Comparison of ENCODE assay signal across 11 cellular contexts in the genomic region with DNA sequence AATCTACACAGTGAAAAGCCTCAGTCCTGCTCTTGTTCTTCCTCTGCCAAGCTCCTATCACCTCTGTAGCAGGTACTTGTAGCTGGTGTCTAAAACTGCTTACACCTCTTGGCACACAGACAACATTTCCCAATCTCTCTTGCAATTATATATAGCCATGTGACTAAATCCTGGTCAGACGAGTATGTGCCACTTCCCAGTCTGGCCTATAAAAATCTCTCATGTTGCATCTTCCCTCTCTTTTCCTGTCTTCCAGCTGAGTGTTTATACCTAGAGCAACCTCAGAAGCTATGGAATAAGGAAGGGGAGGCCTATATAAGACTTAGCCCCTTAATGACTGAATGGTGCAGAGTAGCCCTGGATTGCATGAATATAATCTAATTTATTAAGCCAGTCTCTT.
A peak's percentile ranks its signal among the peaks of the same experiment; 100 is the strongest.
DNase-seq lines count a peak whose midpoint lies in the region; ATAC-seq and TF ChIP-seq lines count a peak whose summit lies in the region.
"Had no signal": no experiment of that assay in that cellular context is flagged by ENCODE, and none has a peak within 500 bp of the region (broad histone marks: within the 10 kb centered on the region; RNA-seq: fewer than 3 reads in every experiment).

No MANE protein-coding gene starts in this region.

- CTCF ChIA-PET in mammary epithelial cell (lab: Charles Lee; ENCODE audit: low non-redundant PET): no interaction called here
- CTCF ChIA-PET in activated CD4-positive, alpha-beta T cell treated with anti-CD3 and anti-CD28 coated beads for 36 hours (lab: Charles Lee): no interaction called here

- TF ChIP-seq CTCF in mammary epithelial cell (conservative IDR thresholded peaks at IDR 0.05 in 1 of 2, IDR thresholded peaks at IDR 0.05 in 1 of 2; ENCODE audit: extremely low read depth in 1 of 2, insufficient read depth in 1 of 2, low read depth in 1 of 2, low read length in 2 of 2): no peak
- no peak for TF ChIP-seq CTCF in lung (IDR thresholded peaks at IDR 0.05; ENCODE audit: control extremely low read depth, extremely low read depth)

- no peak overlapping the region for H2AFZ ChIP-seq in mammary epithelial cell (ENCODE audit: low read depth, low read length)

- no peaks in the 10 kb centered on the region for H3K9me3 ChIP-seq in mammary epithelial cell (replicated peaks; ENCODE audit: insufficient read depth, low read length)
- H3K9me3 ChIP-seq in lung (ENCODE audit: control insufficient read depth in 2 of 2, insufficient read depth in 1 of 2, low read length in 1 of 2): no peaks in the 10 kb centered on the region

- in situ Hi-C loops in mammary epithelial cell (cut with MboI; ENCODE audit: low sequenced_read_pairs in 2 of 2): no loop called here

- dilution Hi-C loops in mammary epithelial cell (cut with HindIII; ENCODE audit: low sequenced_read_pairs): no loop called here

- H3K27ac ChIP-seq in mammary epithelial cell (ENCODE audit: insufficient read depth, low read depth, low read length): no peak overlapping the region
- peak overlapping the region in 1 of 2 donors; percentile 87 for H3K27ac ChIP-seq in lung (ENCODE audit: low read depth in 1 of 2, low read length in 1 of 2)

- no peaks in the 10 kb centered on the region for H4K20me1 ChIP-seq in mammary epithelial cell (ENCODE audit: insufficient read depth, low read length)

- DNase-seq in DMS79 treated with DMSO at 0.1 percent for 48 hours (lab: John Stamatoyannopoulos, UW) (peak; percentile 81), NCI-H1105 treated with DMSO at 0.1 percent for 48 hours (lab: John Stamatoyannopoulos, UW) (peak; percentile 85), mammary epithelial cell (peak; percentile 17), lung (ENCODE audit: low spot score) (peak; percentile 32), glomerular visceral epithelial cell (ENCODE audit: extremely low spot score) (no peak)
- no peak for DNase-seq in activated CD4-positive, alpha-beta T cell treated with anti-CD3 and anti-CD28 coated beads for 36 hours
- DNase-seq: activated CD8-positive, alpha-beta memory T cell treated with anti-CD3 and anti-CD28 coated beads for 24 hours; CD4-positive, CD25-positive, alpha-beta regulatory T cell; H9 had no signal

- intact Hi-C loops in mammary epithelial cell (cut with micrococcal nuclease): no loop called here
- intact Hi-C loops in activated CD4-positive, alpha-beta T cell treated with anti-CD3 and anti-CD28 coated beads for 36 hours (cut with DNase I, micrococcal nuclease): no loop called here

- H3K9me3 Mint-ChIP-seq in activated CD4-positive, alpha-beta T cell treated with anti-CD3 and anti-CD28 coated beads for 36 hours (ENCODE audit: low read depth): no peaks in the 10 kb centered on the region
- H3K9me3 Mint-ChIP-seq: H9 had no signal

- no peak overlapping the region for H3K4me3 ChIP-seq in mammary epithelial cell (replicated peaks in 1 of 3; ENCODE audit: insufficient read depth in 1 of 3, low read depth in 2 of 3, low read length in 3 of 3)
- H3K4me3 ChIP-seq in lung: no peak overlapping the region

- ATAC-seq in lung (ENCODE audit: insufficient read depth, low FRiP score) (peak; percentile 47), HG02623 (IDR thresholded peaks at IDR 0.05; ENCODE audit: unreplicated experiment) (no peak), GM19452 (IDR thresholded peaks at IDR 0.05; ENCODE audit: unreplicated experiment) (no peak)
- ATAC-seq in activated CD4-positive, alpha-beta T cell treated with anti-CD3 and anti-CD28 coated beads for 36 hours: no peak

- no peak overlapping the region for H3K27ac Mint-ChIP-seq in activated CD4-positive, alpha-beta T cell treated with anti-CD3 and anti-CD28 coated beads for 36 hours
- H3K27ac Mint-ChIP-seq: CD4-positive, CD25-positive, alpha-beta regulatory T cell; H9 had no signal

- H3K27me3 Mint-ChIP-seq in activated CD4-positive, alpha-beta T cell treated with anti-CD3 and anti-CD28 coated beads for 36 hours: peaks cover 6% of the 10 kb centered on the region
- H3K27me3 Mint-ChIP-seq: CD4-positive, CD25-positive, alpha-beta regulatory T cell had no signal

- 0% methylated on average over 1 of the region's 1 CpG for WGBS in mammary epithelial cell (ENCODE audit: low coverage, missing lambda C conversion rate)
- 18 to 32% methylated on average over 1 of the region's 1 CpG for WGBS in lung, 2 donors

- no peak overlapping the region for H3K4me2 ChIP-seq in mammary epithelial cell (ENCODE audit: insufficient read depth, low read depth, low read length)

- no peak overlapping the region for H3K4me3 Mint-ChIP-seq in activated CD4-positive, alpha-beta T cell treated with anti-CD3 and anti-CD28 coated beads for 36 hours
- H3K4me3 Mint-ChIP-seq: CD4-positive, CD25-positive, alpha-beta regulatory T cell; H9 had no signal

- H3K27me3 ChIP-seq in mammary epithelial cell (ENCODE audit: insufficient read depth, low read length) (no peaks in the 10 kb centered on the region), lung (ENCODE audit: control insufficient read depth, insufficient read depth) (no peaks in the 10 kb centered on the region)

- POLR2A ChIA-PET in activated CD4-positive, alpha-beta T cell treated with anti-CD3 and anti-CD28 coated beads for 36 hours (lab: Charles Lee): no interaction called here

- no peaks in the 10 kb centered on the region for H3K36me3 Mint-ChIP-seq in activated CD4-positive, alpha-beta T cell treated with anti-CD3 and anti-CD28 coated beads for 36 hours (ENCODE audit: low read depth)
- H3K36me3 Mint-ChIP-seq: CD4-positive, CD25-positive, alpha-beta regulatory T cell had no signal

- no TSS peak for BruUV-seq in mammary epithelial cell (replicated peaks; lab: Mats Ljungman, UMichigan)

- no peaks in the 10 kb centered on the region for H3K36me3 ChIP-seq in mammary epithelial cell (ENCODE audit: insufficient read depth, low read length)
- no peaks in the 10 kb centered on the region for H3K36me3 ChIP-seq in lung (ENCODE audit: control insufficient read depth in 2 of 2, insufficient read depth in 2 of 2, low read length in 2 of 2)

- no peaks in the 10 kb centered on the region for H3K4me1 ChIP-seq in mammary epithelial cell (ENCODE audit: insufficient read depth, low read length)
- peaks cover under 1 to 2% of the 10 kb centered on the region in 2 donors for H3K4me1 ChIP-seq in lung (ENCODE audit: control insufficient read depth in 2 of 2, insufficient read depth in 2 of 2, low read length in 2 of 2)

- no peak overlapping the region for H3K9ac ChIP-seq in mammary epithelial cell (ENCODE audit: insufficient read depth, low read length)

- H3K79me2 ChIP-seq in mammary epithelial cell (ENCODE audit: insufficient read depth, low read length): no peaks in the 10 kb centered on the region

- H3K4me1 Mint-ChIP-seq in activated CD4-positive, alpha-beta T cell treated with anti-CD3 and anti-CD28 coated beads for 36 hours: no peaks in the 10 kb centered on the region
- H3K4me1 Mint-ChIP-seq: CD4-positive, CD25-positive, alpha-beta regulatory T cell; H9 had no signal

Comparison
In these comparisons a context has a peak if more than half of its experiments do, and no peak if none do; other contexts are left out.
1. DNase-seq: peak in DMS79 treated with DMSO at 0.1 percent for 48 hours (single experiment), NCI-H1105 treated with DMSO at 0.1 percent for 48 hours (single experiment), mammary epithelial cell (single experiment) and lung (single experiment); none in glomerular visceral epithelial cell (single experiment) and activated CD4-positive, alpha-beta T cell treated with anti-CD3 and anti-CD28 coated beads for 36 hours (single experiment).